In the genomic region with DNA sequence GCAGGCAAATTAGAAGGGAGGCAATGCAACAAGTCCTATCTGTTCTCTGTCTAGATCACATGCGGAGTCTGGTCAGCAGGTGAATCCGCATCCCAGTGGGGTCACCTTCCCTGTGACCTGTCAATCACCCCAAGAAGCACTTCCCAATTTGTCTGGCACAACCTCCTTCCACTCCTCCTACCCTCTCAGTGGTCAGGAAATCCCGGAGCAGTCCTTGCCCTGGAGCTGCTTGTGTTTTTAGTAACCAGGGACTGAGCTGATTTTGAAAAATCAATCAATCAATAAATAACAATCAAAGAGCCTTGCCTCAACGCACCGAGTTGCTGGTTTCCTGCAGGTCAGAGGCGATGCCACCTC, we compare ENCODE assay signal across 10 cellular contexts. TPM values are rescaled to one million over a fixed set of nuclear protein-coding genes. Genes with fewer than 3 reads are reported as not detected.
A peak's percentile ranks its signal among the peaks of the same experiment; 100 is the strongest.
DNase-seq lines count a peak whose midpoint lies in the region; ATAC-seq, FAIRE-seq and TF ChIP-seq lines count a peak whose summit lies in the region.
"Had no signal": no experiment of that assay in that cellular context is flagged by ENCODE, and none has a peak within 500 bp of the region (broad histone marks: within the 10 kb centered on the region; RNA-seq: fewer than 3 reads in every experiment).

No MANE protein-coding gene starts in this region.

- H3K9ac ChIP-seq in neuronal stem cell (ENCODE audit: low read depth, low read length, poor library complexity): no peak overlapping the region

- H2BK120ac ChIP-seq in neuronal stem cell (ENCODE audit: low read depth, low read length): no peak overlapping the region

- no peak overlapping the region for H2BK15ac ChIP-seq in neuronal stem cell (ENCODE audit: low read length)

- no peaks in the 10 kb centered on the region for H3K36me3 ChIP-seq in SJSA1
- no peaks in the 10 kb centered on the region for H3K36me3 ChIP-seq in heart left ventricle
- H3K36me3 ChIP-seq in neuronal stem cell (replicated peaks in 1 of 2; ENCODE audit: control insufficient read depth in 2 of 2, insufficient read depth in 2 of 2, low read length in 2 of 2): no peaks in the 10 kb centered on the region

- no peak for TF ChIP-seq CTCF in AG10803 (conservative IDR thresholded peaks at IDR 0.05; ENCODE audit: low read length)
- TF ChIP-seq CTCF in heart left ventricle (IDR thresholded peaks at IDR 0.05): no peak
- no peak for TF ChIP-seq CTCF in D721Med (IDR thresholded peaks at IDR 0.05; ENCODE audit: insufficient read depth, missing control alignments)

- H3K18ac ChIP-seq in neuronal stem cell (ENCODE audit: low read length): peak overlapping the region; percentile 88

- H3K4me2 ChIP-seq in neuronal stem cell (ENCODE audit: insufficient read depth, low read length, poor library complexity, severe bottlenecking): peak overlapping the region; percentile 52

- no peak for FAIRE-seq in D721Med (lab: Jason Lieb, UNC)

- peak overlapping the region; percentile 92 for H2AFZ ChIP-seq in neuronal stem cell (ENCODE audit: low read length)

- no peak overlapping the region for H2AK5ac ChIP-seq in neuronal stem cell (ENCODE audit: low read depth, low read length)

- H4K8ac ChIP-seq in neuronal stem cell (ENCODE audit: low read depth, low read length): no peak overlapping the region

- ATAC-seq in heart left ventricle (peak; percentile 88 to 94 (median 90)), HG03025 (IDR thresholded peaks at IDR 0.05; ENCODE audit: low FRiP score, unreplicated experiment) (no peak)

- no peak overlapping the region for H3K23ac ChIP-seq in neuronal stem cell (ENCODE audit: low read depth, low read length, poor library complexity)

- no peak overlapping the region for H4K91ac ChIP-seq in neuronal stem cell (ENCODE audit: low read depth, low read length, poor library complexity)

- peaks cover 3% of the 10 kb centered on the region for H3K79me1 ChIP-seq in neuronal stem cell (ENCODE audit: low read depth, low read length)

- DNase-seq in AG10803 (ENCODE audit: low read depth): peak; percentile 25
- DNase-seq in SJSA1 (ENCODE audit: low read depth in 1 of 2, low spot score in 2 of 2): no peak
- DNase-seq in heart left ventricle: peak in 4 of 5 donors; percentile 66 to 71 (median 68)
- peak; percentile 57 for DNase-seq in neuronal stem cell (ENCODE audit: low spot score)
- no peak for DNase-seq in SKM-1 (lab: John Stamatoyannopoulos, UW; ENCODE audit: unreplicated experiment)
- DNase-seq in D721Med (ENCODE audit: insufficient read length, low spot score): no peak
- DNase-seq in superior temporal gyrus (ENCODE audit: extremely low spot score): no peak
- DNase-seq: activated CD4-positive, alpha-beta T cell treated with anti-CD3 and anti-CD28 coated beads, Interleukin-2, amount 50 U/mL, for 4 hours; NCI-H1694 treated with DMSO at 0.1 percent for 48 hours had no signal

- H3K27me3 ChIP-seq in SJSA1 (replicated peaks) (peaks cover 12% of the 10 kb centered on the region), heart left ventricle (no peaks in the 10 kb centered on the region), neuronal stem cell (ENCODE audit: control insufficient read depth in 3 of 3, insufficient read depth in 3 of 3, low read depth in 1 of 3, low read length in 3 of 3) (no peaks in the 10 kb centered on the region)

- peak overlapping the region; percentile 64 for H3K4me3 ChIP-seq in AG10803 (ENCODE audit: low read length)
- H3K4me3 ChIP-seq in SJSA1: peak overlapping the region; percentile 41
- H3K4me3 ChIP-seq in heart left ventricle: peak overlapping the region; percentile 59 to 93 (median 86)
- H3K4me3 ChIP-seq in neuronal stem cell (ENCODE audit: low read length in 2 of 2): peak overlapping the region; percentile 56 to 91

- H3K27ac ChIP-seq in SJSA1: no peak overlapping the region
- H3K27ac ChIP-seq in heart left ventricle: peak overlapping the region; percentile 72 to 98 (median 92)
- H3K27ac ChIP-seq in neuronal stem cell (replicated peaks; ENCODE audit: low read length): no peak overlapping the region

- peaks cover 11% of the 10 kb centered on the region; the same call in 1 of the 2 replicates for H3K4me1 ChIP-seq in SJSA1 (replicated peaks)
- peaks cover 0 to 26% (median 8%) of the 10 kb centered on the region in 12 donors for H3K4me1 ChIP-seq in heart left ventricle
- H3K4me1 ChIP-seq in neuronal stem cell (ENCODE audit: control insufficient read depth in 2 of 2, insufficient read depth in 1 of 2, low read depth in 1 of 2, low read length in 2 of 2): peaks cover 0 to 6% of the 10 kb centered on the region in 2 donors

- H3K14ac ChIP-seq in neuronal stem cell (ENCODE audit: low read length): no peak overlapping the region

- intact Hi-C loops in heart left ventricle (cut with DNase I): loop anchor here in 3 of 10 donors (2.0 to 10.0 kb wide), 5 partner anchors 55 to 255 kb away; partner anchors contain the start of gene LIN7A (in 2 of the 3)

- H2BK5ac ChIP-seq in neuronal stem cell (ENCODE audit: low read length): peak overlapping the region; percentile 35

- H2BK12ac ChIP-seq in neuronal stem cell (ENCODE audit: low read length): no peak overlapping the region

- no peak overlapping the region for H3K4ac ChIP-seq in neuronal stem cell (ENCODE audit: low read length)

- no peak for TF ChIP-seq POLR2A in heart left ventricle (IDR thresholded peaks at IDR 0.05)

- 4 to 9% (median 6%) methylated on average over 6 of the region's 6 CpGs for WGBS in heart left ventricle, 4 donors
- no CpG with 5 or more reads among the region's 6 CpGs for WGBS in neuronal stem cell (ENCODE audit: extremely low coverage in 2 of 2, insufficient read length in 2 of 2, insufficient replicate concordance in 1 of 2), 2 donors

- H3K9me3 ChIP-seq in SJSA1 (replicated peaks) (no peaks in the 10 kb centered on the region), heart left ventricle (no peaks in the 10 kb centered on the region), neuronal stem cell (replicated peaks in 1 of 2; ENCODE audit: control insufficient read depth in 2 of 2, insufficient read depth in 1 of 2, low read depth in 1 of 2, low read length in 2 of 2) (no peaks in the 10 kb centered on the region)

RNA-seq across cellular contexts. Expression of gene ACSS3, which starts 0.6 kb away (rescaled TPM):
- total RNA-seq in SJSA1 (2014; rRNA removed; shearing (Covaris generic)): 0.28 and 1.3 TPM in 2 replicates
- 10 to 100 TPM; 19.3 to 36.0 (median 28.9) TPM for total RNA-seq in heart left ventricle
- 10 to 100 TPM in 1 of 2 donors, 1 to 10 TPM in 1; 8.6 to 17.7 TPM for polyA plus RNA-seq in heart left ventricle
- polyA plus RNA-seq in neuronal stem cell (2013, experiment 1 of 2): 11.7 TPM
- 12.0 TPM for polyA plus RNA-seq in neuronal stem cell (2013, experiment 2 of 2)

Comparison
In these comparisons a context has a peak if more than half of its experiments do, and no peak if none do; other contexts are left out.
1. DNase-seq: peak in AG10803 (single experiment), heart left ventricle (4 of 5) and neuronal stem cell (single experiment); none in SJSA1 (0 of 2), SKM-1 (single experiment), D721Med (single experiment) and superior temporal gyrus (single experiment).
2. H3K27ac ChIP-seq: peak in heart left ventricle (12 of 12); none in SJSA1 (single experiment) and neuronal stem cell (single experiment).
3. Peak in every context shown above with its lines, with median percentiles within 50 percentile points of each other: H3K4me3 ChIP-seq.